In genomic region chr1:32334864-32335618, GRCh38 we compare ENCODE assay signal across 8 cellular contexts. TPM values are rescaled to one million over a fixed set of nuclear protein-coding genes. Genes with fewer than 3 reads are reported as not detected.
A peak's percentile ranks its signal among the peaks of the same experiment; 100 is the strongest.
DNase-seq lines count a peak whose midpoint lies in the region; ATAC-seq and TF ChIP-seq lines count a peak whose summit lies in the region.

No MANE protein-coding gene starts in this region.

- CTCF ChIA-PET in BJ (lab: Yijun Ruan, JAX): interaction anchor here (0.6 to 2.2 kb wide), 8 partner anchors 19 to 184 kb away, joined by 3 to 8 read pairs (median 6); partner anchors contain the start of gene IQCC

- H3K27ac ChIP-seq in esophagus squamous epithelium: peak overlapping the region; percentile 25 to 78 (median 60)
- H3K27ac ChIP-seq in temporal lobe (ENCODE audit: low read depth, low read length): peak overlapping the region; percentile 99

- peaks cover 11% of the 10 kb centered on the region for H3K36me3 Mint-ChIP-seq in natural killer cell

- WGBS in esophagus squamous epithelium, 2 donors: 38 to 45% methylated on average over 2 to 3 of the region's 56 CpGs

- intact Hi-C loops in esophagus squamous epithelium (cut with DNase I) (no loop called here), natural killer cell (cut with micrococcal nuclease) (loop anchor here (1.0 to 5.0 kb wide), 4 partner anchors 37 to 113 kb away; partner anchors contain the start of genes BSDC1, EIF3I and TMEM234)

- H3K9me3 Mint-ChIP-seq in natural killer cell: no peaks in the 10 kb centered on the region

- no peak for DNase-seq in BJ (ENCODE audit: low read depth)
- DNase-seq in NCI-H2171 treated with DMSO at 0.1 percent for 48 hours (lab: John Stamatoyannopoulos, UW): peak; percentile 40
- DNase-seq in activated T-cell treated with anti-CD3 and anti-CD28 coated beads for 4 hours: peak; percentile 57
- DNase-seq in esophagus squamous epithelium (lab: John Stamatoyannopoulos, UW): no peak
- peak; percentile 64 for DNase-seq in natural killer cell

- POLR2A ChIA-PET in BJ (lab: Charles Lee): interaction anchor here (1.2 kb wide), 2 partner anchors 16 to 119 kb away, joined by 10 to 17 read pairs; no protein-coding TSS in a partner anchor

- H3K27ac Mint-ChIP-seq in natural killer cell: peak overlapping the region; percentile 43 to 76

- H3K4me3 ChIP-seq in BJ (ENCODE audit: low read depth, low read length) (peak overlapping the region; percentile 61), esophagus squamous epithelium (peak overlapping the region; percentile 49 to 86 (median 65))

- H3K36me3 ChIP-seq in BJ (ENCODE audit: control insufficient read depth, insufficient read depth, low read length) (peaks cover 14% of the 10 kb centered on the region), esophagus squamous epithelium (peaks cover 5 to 45% (median 11%) of the 10 kb centered on the region in 3 donors)

- H3K4me1 Mint-ChIP-seq in natural killer cell: peaks cover 26 to 52% of the 10 kb centered on the region in 2 donors

- peaks cover 35 to 69% (median 37%) of the 10 kb centered on the region in 3 donors for H3K4me1 ChIP-seq in esophagus squamous epithelium

- H3K27me3 ChIP-seq in BJ (ENCODE audit: control insufficient read depth, insufficient read depth, low read length): no peaks in the 10 kb centered on the region
- peaks cover 0 to 14% (median 0%) of the 10 kb centered on the region in 4 donors for H3K27me3 ChIP-seq in esophagus squamous epithelium

- H3K9me3 ChIP-seq in esophagus squamous epithelium: no peaks in the 10 kb centered on the region

- TF ChIP-seq POLR2A in esophagus squamous epithelium (IDR thresholded peaks at IDR 0.05): no peak

- TF ChIP-seq CTCF in BJ (IDR thresholded peaks at IDR 0.05; ENCODE audit: insufficient read depth, low read depth, low read length) (peak; percentile 63), esophagus squamous epithelium (IDR thresholded peaks at IDR 0.05) (peak; percentile 51 to 71 (median 63)), natural killer cell (IDR thresholded peaks at IDR 0.05) (peak; percentile 83)

- peak overlapping the region; percentile 88 for H3K4me3 Mint-ChIP-seq in natural killer cell

- ATAC-seq in GM21360 (IDR thresholded peaks at IDR 0.05; ENCODE audit: unreplicated experiment) (peak; percentile 22), natural killer cell (peak; percentile 49 to 66 (median 49)), GM18861 (IDR thresholded peaks at IDR 0.05; ENCODE audit: unreplicated experiment) (no peak)

- peaks cover 0 to 3% of the 10 kb centered on the region in 2 donors for H3K27me3 Mint-ChIP-seq in natural killer cell (ENCODE audit: low read depth in 2 of 2)

RNA-seq across cellular contexts. Expression of gene MARCKSL1, which starts 1.0 kb away (rescaled TPM):
- 41.3 and 52.0 TPM in 2 replicates for polyA plus RNA-seq in BJ (2011; rRNA removed)
- polyA minus RNA-seq in BJ (2011; rRNA and poly(A)+ RNA removed): 15.6 and 17.8 TPM in 2 replicates
- 1 to 10 TPM; 4.4 to 6.1 (median 5.1) TPM for total RNA-seq in esophagus squamous epithelium
- total RNA-seq in natural killer cell: 10 to 100 TPM; 21.7 to 26.1 (median 21.8) TPM
- 355 TPM for total RNA-seq in temporal lobe

RNA-seq across cellular contexts. Expression of gene FAM229A, which starts 27.2 kb away (rescaled TPM):
- 1.3 and 2.4 TPM in 2 replicates for polyA plus RNA-seq in BJ (2011; rRNA removed)
- 2.1 and 2.3 TPM in 2 replicates for polyA minus RNA-seq in BJ (2011; rRNA and poly(A)+ RNA removed)
- 1 to 10 TPM; 1.4 to 7.1 (median 3.2) TPM for total RNA-seq in esophagus squamous epithelium
- total RNA-seq in natural killer cell: 10 to 100 TPM; 18.3 to 23.5 (median 21.0) TPM
- total RNA-seq in temporal lobe: 2.2 TPM

RNA-seq across cellular contexts. Expression of gene TSSK3, which starts 27.3 kb away (rescaled TPM):
- 0.39 and 0.42 TPM in 2 replicates for polyA plus RNA-seq in BJ (2011; rRNA removed)
- 0.33 TPM in 1 of 2 replicates, not detected in the other for polyA minus RNA-seq in BJ (2011; rRNA and poly(A)+ RNA removed)
- total RNA-seq in esophagus squamous epithelium (under 1 TPM in 2 of 4 donors, not detected in 2; 0.31 to 0.57 TPM), natural killer cell (1 to 10 TPM; 1.2 to 3.7 (median 1.4) TPM), temporal lobe (not detected)

RNA-seq across cellular contexts. Expression of gene HDAC1, which starts 43.2 kb away (rescaled TPM):
- polyA plus RNA-seq in BJ (2011; rRNA removed): 155 and 185 TPM in 2 replicates
- polyA minus RNA-seq in BJ (2011; rRNA and poly(A)+ RNA removed): 69.8 and 89.1 TPM in 2 replicates
- total RNA-seq in esophagus squamous epithelium (100 to 1,000 TPM in 2 of 4 donors, 10 to 100 TPM in 2; 74.3 to 115 (median 96.0) TPM), natural killer cell (100 to 1,000 TPM; 110 to 133 (median 125) TPM), temporal lobe (18.7 TPM)

RNA-seq across cellular contexts. Expression of gene BSDC1, which starts 59.2 kb away (rescaled TPM):
- polyA plus RNA-seq in BJ (2011; rRNA removed): 53.6 and 74.1 TPM in 2 replicates
- polyA minus RNA-seq in BJ (2011; rRNA and poly(A)+ RNA removed): 30.0 and 30.9 TPM in 2 replicates
- total RNA-seq in esophagus squamous epithelium (10 to 100 TPM; 42.4 to 62.2 (median 45.9) TPM), natural killer cell (100 to 1,000 TPM; 150 to 203 (median 174) TPM), temporal lobe (55.6 TPM)

Comparison
In these comparisons a context has a peak if more than half of its experiments do, and no peak if none do; other contexts are left out.
1. DNase-seq: peak in NCI-H2171 treated with DMSO at 0.1 percent for 48 hours (single experiment), activated T-cell treated with anti-CD3 and anti-CD28 coated beads for 4 hours (single experiment) and natural killer cell (single experiment); none in BJ (single experiment) and esophagus squamous epithelium (single experiment).
2. RNA of gene MARCKSL1, which starts 1.0 kb away (total RNA-seq): 355 TPM in temporal lobe (single experiment); 21.7 to 26.1 TPM in natural killer cell and 4.4 to 6.1 TPM in esophagus squamous epithelium; every median in the first group is over 10 times any median in the second.
3. Peak in every context shown above with its lines, with median percentiles within 50 percentile points of each other: CTCF ChIP-seq.